In the genomic region with DNA sequence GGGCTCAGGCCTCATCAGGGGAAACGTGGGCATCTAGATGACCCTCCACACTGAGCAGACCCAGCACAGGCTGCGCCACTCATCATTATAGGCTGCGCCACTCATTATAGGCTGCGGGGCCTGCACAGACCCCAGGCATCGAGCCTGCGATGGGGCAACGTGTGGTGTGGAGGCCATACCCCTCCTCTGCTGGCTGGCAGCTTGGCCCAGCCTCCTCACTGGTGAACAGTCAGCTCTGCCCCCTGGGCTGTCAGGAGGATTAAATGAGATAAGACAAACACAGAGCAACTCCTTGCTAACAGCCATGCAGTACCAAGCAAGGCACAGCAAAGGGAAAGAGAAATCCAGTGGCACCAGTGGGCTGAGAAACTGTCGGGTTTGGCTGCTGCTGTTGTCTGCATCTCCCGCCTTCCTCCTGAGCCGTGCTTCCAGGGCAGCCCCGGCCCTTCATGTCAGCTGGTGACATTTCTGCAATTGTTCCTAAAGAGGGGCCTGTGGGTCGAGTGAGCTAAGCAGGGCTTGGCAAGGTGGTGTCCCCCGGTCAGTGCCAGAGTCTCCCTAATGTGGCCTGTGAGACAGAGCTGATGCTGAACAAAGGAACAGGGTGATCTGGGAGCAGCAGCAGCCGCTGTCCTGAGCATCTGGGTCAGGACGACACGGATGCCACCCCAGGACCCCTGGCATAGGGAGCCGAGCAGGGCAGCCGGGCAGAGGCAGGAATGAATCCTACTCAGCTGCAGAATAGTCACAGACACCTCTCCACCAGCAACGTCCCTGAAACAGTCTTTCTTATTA, we compare ENCODE assay signal across 12 cellular contexts. TPM values are rescaled to one million over a fixed set of nuclear protein-coding genes. Genes with fewer than 3 reads are reported as not detected.
"Had no signal": no experiment of that assay in that cellular context is flagged by ENCODE, and none has a peak within 500 bp of the region (broad histone marks: within the 10 kb centered on the region; RNA-seq: fewer than 3 reads in every experiment).

No MANE protein-coding gene starts in this region.

- DNase-seq: activated CD4-positive, alpha-beta T cell treated with anti-CD3 and anti-CD28 coated beads, Interleukin-2, amount 10 ng/mL, durations not matched to agents 7 days and 5 days; activated naive CD8-positive, alpha-beta T cell treated with anti-CD3 and anti-CD28 coated beads, Interleukin-2, amount 50 U/mL, for 24 hours; kidney; left ventricle myocardium inferior; mucosa of descending colon; naive thymus-derived CD4-positive, alpha-beta T cell; stimulated activated CD4-positive, alpha-beta T cell treated with anti-CD3 and anti-CD28 coated beads, Interleukin-12 subunit alpha, Interleukin-12 subunit beta, amount 100 ng/mL, for 4 hours; stimulated activated CD4-positive, alpha-beta T cell treated with anti-CD3 and anti-CD28 coated beads, Interleukin-2, amount 100 ng/mL, for 24 hours had no signal

- H3K9me3 ChIP-seq: left ventricle myocardium inferior, mucosa of descending colon, pancreas, tibial nerve had no signal

- H3K4me3 ChIP-seq: left ventricle myocardium inferior, mucosa of descending colon, pancreas, tibial nerve had no signal

- H3K4me1 ChIP-seq: left ventricle myocardium inferior, pancreas had no signal

- H3K27ac ChIP-seq: left ventricle myocardium inferior, pancreas had no signal

- ATAC-seq: esophagus mucosa; mucosa of descending colon; naive thymus-derived CD4-positive, alpha-beta T cell; sciatic nerve had no signal

- H3K36me3 ChIP-seq: left ventricle myocardium inferior, pancreas, tibial nerve had no signal

- H3K27me3 ChIP-seq: pancreas, tibial nerve had no signal

RNA-seq across cellular contexts. Expression of a gene that starts 48.7 kb away (rescaled TPM):
- polyA plus RNA-seq: naive thymus-derived CD4-positive, alpha-beta T cell had no signal
